In genomic region chr2:65465857-65466256, GRCh38 we compare ENCODE assay signal across 31 cellular contexts. TPM values are rescaled to one million over a fixed set of nuclear protein-coding genes. Genes with fewer than 3 reads are reported as not detected.
DNase-seq lines count a peak whose midpoint lies in the region; ATAC-seq, FAIRE-seq and TF ChIP-seq lines count a peak whose summit lies in the region.
"Had no signal": no experiment of that assay in that cellular context is flagged by ENCODE, and none has a peak within 500 bp of the region (broad histone marks: within the 10 kb centered on the region; RNA-seq: fewer than 3 reads in every experiment).

No MANE protein-coding gene starts in this region.

- H3K27me3 ChIP-seq in right atrium auricular region (no peaks in the 10 kb centered on the region), K562 (ENCODE audit: control insufficient read depth in 2 of 2, insufficient read depth in 2 of 2, low read length in 2 of 2) (no peaks in the 10 kb centered on the region), ascending aorta (no peaks in the 10 kb centered on the region)
- H3K27me3 ChIP-seq: adrenal gland, brain microvascular endothelial cell, pancreas, transverse colon had no signal

- no TSS peak for BruUV-seq in K562 (replicated peaks; lab: Mats Ljungman, UMichigan)

- no peak overlapping the region for H2AFZ ChIP-seq in K562 (ENCODE audit: low read depth, low read length)

- H3K4me3 ChIP-seq in right atrium auricular region: no peak overlapping the region
- no peak overlapping the region for H3K4me3 ChIP-seq in K562
- H3K4me3 ChIP-seq in ascending aorta: no peak overlapping the region
- H3K4me3 ChIP-seq: A549, adrenal gland, pancreas, transverse colon had no signal

- TF ChIP-seq RAD21 in K562 (CRISPR knock-in tag; conservative IDR thresholded peaks at IDR 0.05 in 1 of 2, IDR thresholded peaks at IDR 0.05 in 1 of 2): no peak

- CTCF ChIA-PET in K562 (lab: Yijun Ruan, JAX; ENCODE audit: low intra/inter-chr PET ratio): no interaction called here

- H3K4me2 ChIP-seq in K562 (ENCODE audit: insufficient read depth, low read length): no peak overlapping the region
- H3K4me2 ChIP-seq: A549 had no signal

- H3K9ac ChIP-seq in K562 (ENCODE audit: insufficient read depth in 1 of 2, low read depth in 2 of 2, low read length in 2 of 2): 0 out of 4 replicates have a peak overlapping the region, but pooled peaks of 1 of the 2 experiments have one; percentile 1

- no peaks in the 10 kb centered on the region for H3K79me2 ChIP-seq in K562 (ENCODE audit: control insufficient read depth, insufficient read depth, low read length)

- TF ChIP-seq CTCF in right atrium auricular region (IDR thresholded peaks at IDR 0.05): no peak
- TF ChIP-seq CTCF in K562 (IDR thresholded peaks at IDR 0.05 in 2 of 3, conservative IDR thresholded peaks at IDR 0.05 in 1 of 3; ENCODE audit: insufficient read depth in 2 of 3, low read depth in 1 of 3, low read length in 3 of 3): no peak
- TF ChIP-seq CTCF in ascending aorta (IDR thresholded peaks at IDR 0.05): no peak

- no peaks in the 10 kb centered on the region for H3K9me3 ChIP-seq in right atrium auricular region
- no peaks in the 10 kb centered on the region for H3K9me3 ChIP-seq in K562 (replicated peaks; ENCODE audit: control insufficient read depth, insufficient read depth, low read depth, low read length)
- H3K9me3 ChIP-seq in ascending aorta: no peaks in the 10 kb centered on the region
- H3K9me3 ChIP-seq: adrenal gland, pancreas, transverse colon had no signal

- intact Hi-C loops in Right ventricle myocardium superior (cut with DNase I): no loop called here
- intact Hi-C loops in K562 (cut with micrococcal nuclease): no loop called here
- intact Hi-C loops in left ventricle myocardium superior (cut with micrococcal nuclease): no loop called here
- intact Hi-C loops in ascending aorta (cut with DNase I): no loop called here

- no peaks in the 10 kb centered on the region for H3K9me1 ChIP-seq in K562 (ENCODE audit: control insufficient read depth, insufficient read depth, low read length)

- H3K36me3 ChIP-seq in right atrium auricular region (no peaks in the 10 kb centered on the region), K562 (ENCODE audit: control insufficient read depth, insufficient read depth, low read length) (no peaks in the 10 kb centered on the region), ascending aorta (no peaks in the 10 kb centered on the region)
- H3K36me3 ChIP-seq: adrenal gland, brain microvascular endothelial cell, pancreas, transverse colon had no signal

- DNase-seq in Right ventricle myocardium superior: peak; percentile 55
- DNase-seq in right atrium auricular region (ENCODE audit: low spot score): no peak
- no peak for DNase-seq in K562 (ENCODE audit: extremely low read depth in 1 of 4, low spot score in 3 of 4)
- DNase-seq in left ventricle myocardium superior: peak; percentile 44
- no peak for DNase-seq in ascending aorta (ENCODE audit: low spot score in 2 of 2)
- no peak for DNase-seq in NCI-H1105 treated with DMSO at 0.1 percent for 48 hours (lab: John Stamatoyannopoulos, UW)
- no peak for DNase-seq in activated CD8-positive, alpha-beta memory T cell treated with anti-CD3 and anti-CD28 coated beads for 24 hours
- DNase-seq in effector CD8-positive, alpha-beta T cell (lab: John Stamatoyannopoulos, UW): no peak
- DNase-seq: activated CD4-positive, alpha-beta T cell treated with anti-CD3 and anti-CD28 coated beads, Interleukin-2, amount 10 ng/mL, durations not matched to agents 7 days and 5 days; activated naive CD4-positive, alpha-beta T cell treated with anti-CD3 and anti-CD28 coated beads for 36 hours; activated T-cell treated with anti-CD3 and anti-CD28 coated beads, Interleukin-2, amount 50 U/mL, for 72 hours; adrenal gland; brain microvascular endothelial cell; CD8-positive, alpha-beta T cell; effector CD4-positive, alpha-beta T cell; foreskin melanocyte; HFFc6; hippocampal formation; midbrain; naive thymus-derived CD4-positive, alpha-beta T cell; NCI-H774; pancreas; PC-3; retina; SHP77; stimulated activated CD4-positive, alpha-beta T cell treated with anti-CD3 and anti-CD28 coated beads, Interleukin-2, amount 100 ng/mL, for 48 hours; transverse colon had no signal

- H3K4me1 ChIP-seq in right atrium auricular region (peaks cover 0 to 10% of the 10 kb centered on the region in 2 donors), K562 (replicated peaks in 1 of 2; ENCODE audit: control insufficient read depth in 2 of 2, insufficient read depth in 2 of 2, low read length in 2 of 2) (no peaks in the 10 kb centered on the region; a peak in 1 of 5 replicates), ascending aorta (no peaks in the 10 kb centered on the region)
- H3K4me1 ChIP-seq: A549, adrenal gland, pancreas, transverse colon had no signal

- no peak for TF ChIP-seq POLR2A in K562 (conservative IDR thresholded peaks at IDR 0.05)

- H3K27ac ChIP-seq in right atrium auricular region (no peak overlapping the region), K562 (ENCODE audit: extremely low read depth, low read depth, low read length) (no peak overlapping the region), ascending aorta (no peak overlapping the region)
- H3K27ac ChIP-seq: A549, adrenal gland, brain microvascular endothelial cell, pancreas, transverse colon had no signal

- no peaks in the 10 kb centered on the region for H4K20me1 ChIP-seq in K562 (replicated peaks; ENCODE audit: control insufficient read depth, insufficient read depth, low read length)

- no peak for FAIRE-seq in K562 (lab: Jason Lieb, UNC)
- FAIRE-seq: A549, GM12892, HepG2, pancreas had no signal

- in situ Hi-C loops in K562 (cut with MboI): no loop called here

- TF ChIP-seq EP300 in K562 (IDR thresholded peaks at IDR 0.05; ENCODE audit: low read length): no peak

- ATAC-seq in Right ventricle myocardium superior (ENCODE audit: poor library complexity) (peak; percentile 75), K562 (peak; percentile 56), left ventricle myocardium superior (peak; percentile 84)
- ATAC-seq: A549; activated T-cell treated with anti-CD3 and anti-CD28 coated beads, Interleukin-2, amount 50 U/mL, for 72 hours; CD8-positive, alpha-beta T cell; HepG2; naive thymus-derived CD4-positive, alpha-beta T cell; pancreas; PC-3; WTC11 had no signal

- POLR2A ChIA-PET in K562 (lab: Yijun Ruan, JAX): no interaction called here

- 41% methylated on average over 5 of the region's 5 CpGs for WGBS in K562 (ENCODE audit: insufficient coverage, low coverage, missing lambda C conversion rate)

TF ChIP-seq in K562, 482 proteins besides CTCF, POLR2A, EP300 and RAD21 (continues in another document):
- TF ChIP-seq KDM4B (IDR thresholded peaks at IDR 0.05; ENCODE audit: borderline replicate concordance in 2 of 2, low read depth in 1 of 2): no peak
- no peak for TF ChIP-seq ZNF347 (CRISPR knock-in tag; IDR thresholded peaks at IDR 0.05; ENCODE audit: low read depth)
- TF ChIP-seq NFYB (IDR thresholded peaks at IDR 0.05; ENCODE audit: extremely low read depth, insufficient read length): no peak
- TF ChIP-seq MTA2 (IDR thresholded peaks at IDR 0.05; ENCODE audit: low read depth): no peak
- no peak for TF ChIP-seq CAMTA2 (CRISPR knock-in tag; conservative IDR thresholded peaks at IDR 0.05)
- no peak for TF ChIP-seq ZNF324 (CRISPR knock-in tag; IDR thresholded peaks at IDR 0.05)
- TF ChIP-seq HNRNPH1 (optimal IDR thresholded peaks at IDR 0.05; ENCODE audit: low read depth, low read length): no peak
- no peak for TF ChIP-seq KAT7 (CRISPR knock-in tag; IDR thresholded peaks at IDR 0.05; ENCODE audit: borderline replicate concordance)
- TF ChIP-seq CBX1 (IDR thresholded peaks at IDR 0.05; ENCODE audit: low read depth): no peak
- no peak for TF ChIP-seq U2AF2 (optimal IDR thresholded peaks at IDR 0.05; ENCODE audit: low read depth, low read length)
- no peak for TF ChIP-seq HDAC1 (IDR thresholded peaks at IDR 0.05)
- TF ChIP-seq SREBF2 (CRISPR knock-in tag; IDR thresholded peaks at IDR 0.05): no peak
- no peak for TF ChIP-seq EZH2 (IDR thresholded peaks at IDR 0.05; ENCODE audit: borderline replicate concordance, low read depth, low read length)
- no peak for TF ChIP-seq TRIM24 (IDR thresholded peaks at IDR 0.05)
- no peak for TF ChIP-seq KLF10 (CRISPR knock-in tag; IDR thresholded peaks at IDR 0.05)

RNA-seq across cellular contexts. Expression of gene SPRED2, which starts 33.5 kb away (rescaled TPM):
- total RNA-seq in Right ventricle myocardium superior: 14.9 TPM
- 10 to 100 TPM; 14.7 to 17.3 TPM for total RNA-seq in right atrium auricular region
- total RNA-seq in K562 (2011; cell fraction: chromatin; rRNA removed; ENCODE audit: low replicate concordance): 32.9 and 55.4 TPM in 2 replicates
- total RNA-seq in K562 (2011; cell fraction: nucleolus; rRNA removed): 16.8 and 20.1 TPM in 2 replicates
- 32.7 and 48.2 TPM in 2 replicates for total RNA-seq in K562 (2011; cell fraction: nucleoplasm; rRNA removed)
- 7.8 and 9.5 TPM in 2 replicates for total RNA-seq in K562 (2014; rRNA removed)
- 14.1 and 14.8 TPM in 2 replicates for total RNA-seq in K562 (2014; rRNA removed; fragmentation: Illumina TruSeq; extraction: Trizol)
- total RNA-seq in K562 (2015; rRNA removed; fragmentation: Illumina TruSeq; extraction: Trizol): 10.2 and 10.7 TPM in 2 replicates
- total RNA-seq in K562 (2021): 42.6 and 50.8 TPM in 2 replicates
- 15.3 and 16.5 TPM in 2 replicates for polyA plus RNA-seq in K562 (2011; rRNA removed)
- polyA plus RNA-seq in K562 (2011; cell fraction: cytosol; rRNA removed): 18.1 and 23.5 TPM in 2 replicates
- 20.4 and 30.3 TPM in 2 replicates for polyA plus RNA-seq in K562 (2011; cell fraction: nucleus; rRNA removed)
- polyA plus RNA-seq in K562 (2012): 22.1 and 26.6 TPM in 2 replicates
- 40.9 and 42.6 TPM in 2 replicates for polyA plus RNA-seq in K562 (2014; fragmentation: Illumina TruSeq; extraction: Trizol)
- polyA plus RNA-seq in K562 (2014; fragmentation: Nextera tagmentation; extraction: Ambion mirVana): 1 to 10 TPM; 4.6 to 6.4 TPM
- polyA plus RNA-seq in K562 (2014; rRNA removed): 17.9 and 21.2 TPM in 2 replicates
- 16.7 and 18.3 TPM in 2 replicates for polyA minus RNA-seq in K562 (2011; rRNA and poly(A)+ RNA removed)
- polyA minus RNA-seq in K562 (2011; cell fraction: cytosol; rRNA and poly(A)+ RNA removed): 22.5 and 22.8 TPM in 2 replicates
- 6.9 and 9.3 TPM in 2 replicates for polyA minus RNA-seq in K562 (2011; cell fraction: nucleus; rRNA and poly(A)+ RNA removed)
- total RNA-seq in left ventricle myocardium superior: 12.8 TPM
- total RNA-seq in ascending aorta: 18.5 TPM

Comparison
In these comparisons a context has a peak if more than half of its experiments do, and no peak if none do; other contexts are left out.
1. DNase-seq: peak in Right ventricle myocardium superior (single experiment) and left ventricle myocardium superior (single experiment); none in right atrium auricular region (single experiment), K562 (0 of 4), ascending aorta (0 of 2), NCI-H1105 treated with DMSO at 0.1 percent for 48 hours (single experiment), activated CD8-positive, alpha-beta memory T cell treated with anti-CD3 and anti-CD28 coated beads for 24 hours (single experiment) and effector CD8-positive, alpha-beta T cell (single experiment).
2. Peak in every context shown above with its lines, with median percentiles within 50 percentile points of each other: ATAC-seq.